Comparison of ENCODE assay signal across 1 cellular context in genomic region chr2:70301344-70302194, GRCh38.
TF ChIP-seq lines count a peak whose summit lies in the region.

Gene FAM136A, minus strand, starts transcription at chr2:70302067. Its CDS starts 56 bp downstream, at chr2:70302011.

TF ChIP-seq in K562, 482 proteins besides CTCF, POLR2A, EP300 and RAD21 (continued from another document and continues in another):
- TF ChIP-seq, protein P1, sequence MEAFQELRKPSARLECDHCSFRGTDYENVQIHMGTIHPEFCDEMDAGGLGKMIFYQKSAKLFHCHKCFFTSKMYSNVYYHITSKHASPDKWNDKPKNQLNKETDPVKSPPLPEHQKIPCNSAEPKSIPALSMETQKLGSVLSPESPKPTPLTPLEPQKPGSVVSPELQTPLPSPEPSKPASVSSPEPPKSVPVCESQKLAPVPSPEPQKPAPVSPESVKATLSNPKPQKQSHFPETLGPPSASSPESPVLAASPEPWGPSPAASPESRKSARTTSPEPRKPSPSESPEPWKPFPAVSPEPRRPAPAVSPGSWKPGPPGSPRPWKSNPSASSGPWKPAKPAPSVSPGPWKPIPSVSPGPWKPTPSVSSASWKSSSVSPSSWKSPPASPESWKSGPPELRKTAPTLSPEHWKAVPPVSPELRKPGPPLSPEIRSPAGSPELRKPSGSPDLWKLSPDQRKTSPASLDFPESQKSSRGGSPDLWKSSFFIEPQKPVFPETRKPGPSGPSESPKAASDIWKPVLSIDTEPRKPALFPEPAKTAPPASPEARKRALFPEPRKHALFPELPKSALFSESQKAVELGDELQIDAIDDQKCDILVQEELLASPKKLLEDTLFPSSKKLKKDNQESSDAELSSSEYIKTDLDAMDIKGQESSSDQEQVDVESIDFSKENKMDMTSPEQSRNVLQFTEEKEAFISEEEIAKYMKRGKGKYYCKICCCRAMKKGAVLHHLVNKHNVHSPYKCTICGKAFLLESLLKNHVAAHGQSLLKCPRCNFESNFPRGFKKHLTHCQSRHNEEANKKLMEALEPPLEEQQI (IDR thresholded peaks at IDR 0.05) = no peak
- TF ChIP-seq CLOCK (CRISPR knock-in tag; IDR thresholded peaks at IDR 0.05; ENCODE audit: borderline replicate concordance) (no peak), GTF2E2 (tag; IDR thresholded peaks at IDR 0.05) (no peak), RBM22 (IDR thresholded peaks at IDR 0.05; ENCODE audit: low read depth, low read length, poor library complexity, severe bottlenecking) (peak; percentile 50), ZNF165 (CRISPR knock-in tag; IDR thresholded peaks at IDR 0.05; ENCODE audit: borderline replicate concordance) (no peak), GABPA (tag; conservative IDR thresholded peaks at IDR 0.05; ENCODE audit: low read depth) (peak; percentile 52; the same call in 1 of the 2 replicates), SNIP1 (IDR thresholded peaks at IDR 0.05; ENCODE audit: low read depth) (no peak), KDM1A (IDR thresholded peaks at IDR 0.05) (no peak), CTBP1 (IDR thresholded peaks at IDR 0.05; ENCODE audit: borderline replicate concordance) (peak; percentile 46), RHOXF2B (CRISPR knock-in tag; conservative IDR thresholded peaks at IDR 0.05) (no peak), SPI1 (IDR thresholded peaks at IDR 0.05; ENCODE audit: borderline replicate concordance, low read depth, low read length) (no peak), ZNF12 (CRISPR knock-in tag; IDR thresholded peaks at IDR 0.05) (peak; percentile 59; the same call in 1 of the 2 replicates), ZNF699 (CRISPR knock-in tag; IDR thresholded peaks at IDR 0.05; ENCODE audit: insufficient replicate concordance) (no peak), ETS2 (tag; IDR thresholded peaks at IDR 0.05; ENCODE audit: borderline replicate concordance, poor library complexity, severe bottlenecking) (no peak), RCOR1 (IDR thresholded peaks at IDR 0.05; ENCODE audit: borderline replicate concordance in 1 of 2, low read depth in 2 of 2, low read length in 2 of 2) (no peak), ZNF277 (CRISPR knock-in tag; IDR thresholded peaks at IDR 0.05; ENCODE audit: borderline replicate concordance) (no peak), CREB3L1 (IDR thresholded peaks at IDR 0.05; ENCODE audit: borderline replicate concordance, low read depth) (no peak), CREM (IDR thresholded peaks at IDR 0.05; ENCODE audit: low read depth) (peak; percentile 53), SRF (CRISPR knock-in tag; IDR thresholded peaks at IDR 0.05) (peak in 1 of 2 experiments; percentile 90; a peak in 2 of 4 replicates), ZNF41 (CRISPR knock-in tag; conservative IDR thresholded peaks at IDR 0.05) (0 out of 2 replicates have a peak, but pooled peaks have one; percentile 13), FOXA1 (IDR thresholded peaks at IDR 0.05; ENCODE audit: borderline replicate concordance) (no peak), NFRKB (IDR thresholded peaks at IDR 0.05; ENCODE audit: low read depth) (peak; percentile 65; the same call in 1 of the 2 replicates), SRSF1 (IDR thresholded peaks at IDR 0.05; ENCODE audit: low read depth, low read length) (no peak), PREB (CRISPR knock-in tag; IDR thresholded peaks at IDR 0.05) (peak; percentile 16; the same call in 1 of the 2 replicates)
- TF ChIP-seq, protein P2, sequence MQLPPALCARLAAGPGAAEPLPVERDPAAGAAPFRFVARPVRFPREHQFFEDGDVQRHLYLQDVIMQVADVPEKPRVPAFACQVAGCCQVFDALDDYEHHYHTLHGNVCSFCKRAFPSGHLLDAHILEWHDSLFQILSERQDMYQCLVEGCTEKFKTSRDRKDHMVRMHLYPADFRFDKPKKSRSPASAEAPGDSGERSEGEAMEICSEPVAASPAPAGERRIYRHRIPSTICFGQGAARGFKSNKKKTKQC (CRISPR knock-in tag; IDR thresholded peaks at IDR 0.05) = peak; percentile 53; the same call in 1 of the 2 replicates
- TF ChIP-seq, protein P3, sequence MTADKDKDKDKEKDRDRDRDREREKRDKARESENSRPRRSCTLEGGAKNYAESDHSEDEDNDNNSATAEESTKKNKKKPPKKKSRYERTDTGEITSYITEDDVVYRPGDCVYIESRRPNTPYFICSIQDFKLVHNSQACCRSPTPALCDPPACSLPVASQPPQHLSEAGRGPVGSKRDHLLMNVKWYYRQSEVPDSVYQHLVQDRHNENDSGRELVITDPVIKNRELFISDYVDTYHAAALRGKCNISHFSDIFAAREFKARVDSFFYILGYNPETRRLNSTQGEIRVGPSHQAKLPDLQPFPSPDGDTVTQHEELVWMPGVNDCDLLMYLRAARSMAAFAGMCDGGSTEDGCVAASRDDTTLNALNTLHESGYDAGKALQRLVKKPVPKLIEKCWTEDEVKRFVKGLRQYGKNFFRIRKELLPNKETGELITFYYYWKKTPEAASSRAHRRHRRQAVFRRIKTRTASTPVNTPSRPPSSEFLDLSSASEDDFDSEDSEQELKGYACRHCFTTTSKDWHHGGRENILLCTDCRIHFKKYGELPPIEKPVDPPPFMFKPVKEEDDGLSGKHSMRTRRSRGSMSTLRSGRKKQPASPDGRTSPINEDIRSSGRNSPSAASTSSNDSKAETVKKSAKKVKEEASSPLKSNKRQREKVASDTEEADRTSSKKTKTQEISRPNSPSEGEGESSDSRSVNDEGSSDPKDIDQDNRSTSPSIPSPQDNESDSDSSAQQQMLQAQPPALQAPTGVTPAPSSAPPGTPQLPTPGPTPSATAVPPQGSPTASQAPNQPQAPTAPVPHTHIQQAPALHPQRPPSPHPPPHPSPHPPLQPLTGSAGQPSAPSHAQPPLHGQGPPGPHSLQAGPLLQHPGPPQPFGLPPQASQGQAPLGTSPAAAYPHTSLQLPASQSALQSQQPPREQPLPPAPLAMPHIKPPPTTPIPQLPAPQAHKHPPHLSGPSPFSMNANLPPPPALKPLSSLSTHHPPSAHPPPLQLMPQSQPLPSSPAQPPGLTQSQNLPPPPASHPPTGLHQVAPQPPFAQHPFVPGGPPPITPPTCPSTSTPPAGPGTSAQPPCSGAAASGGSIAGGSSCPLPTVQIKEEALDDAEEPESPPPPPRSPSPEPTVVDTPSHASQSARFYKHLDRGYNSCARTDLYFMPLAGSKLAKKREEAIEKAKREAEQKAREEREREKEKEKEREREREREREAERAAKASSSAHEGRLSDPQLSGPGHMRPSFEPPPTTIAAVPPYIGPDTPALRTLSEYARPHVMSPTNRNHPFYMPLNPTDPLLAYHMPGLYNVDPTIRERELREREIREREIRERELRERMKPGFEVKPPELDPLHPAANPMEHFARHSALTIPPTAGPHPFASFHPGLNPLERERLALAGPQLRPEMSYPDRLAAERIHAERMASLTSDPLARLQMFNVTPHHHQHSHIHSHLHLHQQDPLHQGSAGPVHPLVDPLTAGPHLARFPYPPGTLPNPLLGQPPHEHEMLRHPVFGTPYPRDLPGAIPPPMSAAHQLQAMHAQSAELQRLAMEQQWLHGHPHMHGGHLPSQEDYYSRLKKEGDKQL (CRISPR knock-in tag; IDR thresholded peaks at IDR 0.05; ENCODE audit: borderline replicate concordance) = peak; percentile 12; the same call in 1 of the 2 replicates
- TF ChIP-seq, protein P4, sequence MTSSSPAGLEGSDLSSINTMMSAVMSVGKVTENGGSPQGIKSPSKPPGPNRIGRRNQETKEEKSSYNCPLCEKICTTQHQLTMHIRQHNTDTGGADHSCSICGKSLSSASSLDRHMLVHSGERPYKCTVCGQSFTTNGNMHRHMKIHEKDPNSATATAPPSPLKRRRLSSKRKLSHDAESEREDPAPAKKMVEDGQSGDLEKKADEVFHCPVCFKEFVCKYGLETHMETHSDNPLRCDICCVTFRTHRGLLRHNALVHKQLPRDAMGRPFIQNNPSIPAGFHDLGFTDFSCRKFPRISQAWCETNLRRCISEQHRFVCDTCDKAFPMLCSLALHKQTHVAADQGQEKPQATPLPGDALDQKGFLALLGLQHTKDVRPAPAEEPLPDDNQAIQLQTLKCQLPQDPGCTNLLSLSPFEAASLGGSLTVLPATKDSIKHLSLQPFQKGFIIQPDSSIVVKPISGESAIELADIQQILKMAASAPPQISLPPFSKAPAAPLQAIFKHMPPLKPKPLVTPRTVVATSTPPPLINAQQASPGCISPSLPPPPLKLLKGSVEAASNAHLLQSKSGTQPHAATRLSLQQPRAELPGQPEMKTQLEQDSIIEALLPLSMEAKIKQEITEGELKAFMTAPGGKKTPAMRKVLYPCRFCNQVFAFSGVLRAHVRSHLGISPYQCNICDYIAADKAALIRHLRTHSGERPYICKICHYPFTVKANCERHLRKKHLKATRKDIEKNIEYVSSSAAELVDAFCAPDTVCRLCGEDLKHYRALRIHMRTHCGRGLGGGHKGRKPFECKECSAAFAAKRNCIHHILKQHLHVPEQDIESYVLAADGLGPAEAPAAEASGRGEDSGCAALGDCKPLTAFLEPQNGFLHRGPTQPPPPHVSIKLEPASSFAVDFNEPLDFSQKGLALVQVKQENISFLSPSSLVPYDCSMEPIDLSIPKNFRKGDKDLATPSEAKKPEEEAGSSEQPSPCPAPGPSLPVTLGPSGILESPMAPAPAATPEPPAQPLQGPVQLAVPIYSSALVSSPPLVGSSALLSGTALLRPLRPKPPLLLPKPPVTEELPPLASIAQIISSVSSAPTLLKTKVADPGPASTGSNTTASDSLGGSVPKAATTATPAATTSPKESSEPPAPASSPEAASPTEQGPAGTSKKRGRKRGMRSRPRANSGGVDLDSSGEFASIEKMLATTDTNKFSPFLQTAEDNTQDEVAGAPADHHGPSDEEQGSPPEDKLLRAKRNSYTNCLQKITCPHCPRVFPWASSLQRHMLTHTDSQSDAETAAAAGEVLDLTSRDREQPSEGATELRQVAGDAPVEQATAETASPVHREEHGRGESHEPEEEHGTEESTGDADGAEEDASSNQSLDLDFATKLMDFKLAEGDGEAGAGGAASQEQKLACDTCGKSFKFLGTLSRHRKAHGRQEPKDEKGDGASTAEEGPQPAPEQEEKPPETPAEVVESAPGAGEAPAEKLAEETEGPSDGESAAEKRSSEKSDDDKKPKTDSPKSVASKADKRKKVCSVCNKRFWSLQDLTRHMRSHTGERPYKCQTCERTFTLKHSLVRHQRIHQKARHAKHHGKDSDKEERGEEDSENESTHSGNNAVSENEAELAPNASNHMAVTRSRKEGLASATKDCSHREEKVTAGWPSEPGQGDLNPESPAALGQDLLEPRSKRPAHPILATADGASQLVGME (CRISPR knock-in tag; IDR thresholded peaks at IDR 0.05) = 0 out of 2 replicates have a peak, but pooled peaks have one; percentile 25
- TF ChIP-seq, protein P5, sequence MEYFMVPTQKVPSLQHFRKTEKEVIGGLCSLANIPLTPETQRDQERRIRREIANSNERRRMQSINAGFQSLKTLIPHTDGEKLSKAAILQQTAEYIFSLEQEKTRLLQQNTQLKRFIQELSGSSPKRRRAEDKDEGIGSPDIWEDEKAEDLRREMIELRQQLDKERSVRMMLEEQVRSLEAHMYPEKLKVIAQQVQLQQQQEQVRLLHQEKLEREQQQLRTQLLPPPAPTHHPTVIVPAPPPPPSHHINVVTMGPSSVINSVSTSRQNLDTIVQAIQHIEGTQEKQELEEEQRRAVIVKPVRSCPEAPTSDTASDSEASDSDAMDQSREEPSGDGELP (CRISPR knock-in tag; IDR thresholded peaks at IDR 0.05; ENCODE audit: borderline replicate concordance) = peak; percentile 79
- TF ChIP-seq, protein P6, sequence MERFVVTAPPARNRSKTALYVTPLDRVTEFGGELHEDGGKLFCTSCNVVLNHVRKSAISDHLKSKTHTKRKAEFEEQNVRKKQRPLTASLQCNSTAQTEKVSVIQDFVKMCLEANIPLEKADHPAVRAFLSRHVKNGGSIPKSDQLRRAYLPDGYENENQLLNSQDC (CRISPR knock-in tag; IDR thresholded peaks at IDR 0.05) = no peak
